Comparison of ENCODE assay signal across 14 cellular contexts in genomic region chr20:44470327-44470726, GRCh38. TPM values are rescaled to one million over a fixed set of nuclear protein-coding genes. Genes with fewer than 3 reads are reported as not detected.
DNase-seq lines count a peak whose midpoint lies in the region; ATAC-seq, FAIRE-seq and TF ChIP-seq lines count a peak whose summit lies in the region.
"Had no signal": no experiment of that assay in that cellular context is flagged by ENCODE, and none has a peak within 500 bp of the region (broad histone marks: within the 10 kb centered on the region; RNA-seq: fewer than 3 reads in every experiment).

No MANE protein-coding gene starts in this region.

- H3K4me1 ChIP-seq in body of pancreas (peaks cover 25% of the 10 kb centered on the region), pancreas (peaks cover 0 to 8% (median 8%) of the 10 kb centered on the region in 3 donors), mucosa of descending colon (ENCODE audit: low read depth) (peaks cover 3% of the 10 kb centered on the region)

- H3K36me3 ChIP-seq in body of pancreas (replicated peaks in 1 of 2; ENCODE audit: insufficient read depth in 1 of 2, low read depth in 2 of 2) (no peaks in the 10 kb centered on the region), pancreas (no peaks in the 10 kb centered on the region), mucosa of descending colon (ENCODE audit: low read depth) (no peaks in the 10 kb centered on the region)
- H3K36me3 ChIP-seq: BLaER1 treated with 17β-estradiol and CSF1 and Interleukin-3, amounts not matched to agents 10 nM and 100 nM had no signal

- ATAC-seq in body of pancreas (peak; percentile 64), left lobe of liver (peak; percentile 17), pancreas (peak; percentile 73 to 81 (median 77)), mucosa of descending colon (no peak)
- ATAC-seq: CD8-positive, alpha-beta T cell; GM12878 had no signal

- FAIRE-seq in HTR-8/SVneo (lab: Jason Lieb, UNC) (peak; percentile 79), pancreas (lab: Jason Lieb, UNC) (no peak)
- FAIRE-seq: GM12878, H1 had no signal

- DNase-seq in HTR-8/SVneo (ENCODE audit: insufficient read length, low spot score): no peak
- DNase-seq in body of pancreas: peak; percentile 62 to 81 (median 78)
- peak; percentile 83 for DNase-seq in left lobe of liver (ENCODE audit: low spot score)
- peak in 4 of 6 donors; percentile 29 to 74 (median 64) for DNase-seq in pancreas
- DNase-seq in lower leg skin (ENCODE audit: low spot score in 2 of 2): no peak
- no peak for DNase-seq in mucosa of descending colon
- DNase-seq in iPS-NIHi7 (ENCODE audit: extremely low spot score): no peak
- DNase-seq: Calu3; CD8-positive, alpha-beta T cell; DMS79 treated with DMSO at 0.1 percent for 48 hours; H9 had no signal

- TF ChIP-seq CTCF in body of pancreas (IDR thresholded peaks at IDR 0.05) (peak in 1 of 7 experiments; percentile 9), pancreas (IDR thresholded peaks at IDR 0.05) (no peak), lower leg skin (IDR thresholded peaks at IDR 0.05) (no peak), mucosa of descending colon (IDR thresholded peaks at IDR 0.05) (no peak)

- TF ChIP-seq POLR2A in body of pancreas (IDR thresholded peaks at IDR 0.05) (no peak), lower leg skin (IDR thresholded peaks at IDR 0.05) (no peak)

- intact Hi-C loops in body of pancreas (cut with DNase I): no loop called here
- intact Hi-C loops in pancreas (cut with DNase I): no loop called here
- intact Hi-C loops in lower leg skin (cut with DNase I; ENCODE audit: low total_unique reads): loop anchor here (10.0 kb wide), 2 partner anchors 144 to 256 kb away; partner anchors contain the start of gene OSER1
- intact Hi-C loops in mucosa of descending colon (cut with DNase I, micrococcal nuclease): loop anchor here in 1 of 2 donors (10.0 kb wide), 1 partner anchor 256 kb away; the partner anchor contains the start of gene OSER1

- H3K27ac ChIP-seq in body of pancreas (peak overlapping the region in 2 of 4 donors; percentile 10 to 33), pancreas (no peak overlapping the region)
- H3K27ac ChIP-seq: BLaER1 treated with 17β-estradiol and CSF1 and Interleukin-3, amounts not matched to agents 10 nM and 100 nM had no signal

- 32 to 40% methylated on average over 5 of the region's 5 CpGs for WGBS in body of pancreas, 2 donors
- 30 to 40% methylated on average over 5 of the region's 5 CpGs for WGBS in pancreas, 2 donors
- 41 to 44% methylated on average over 5 of the region's 5 CpGs for WGBS in lower leg skin, 2 donors

- H3K4me3 ChIP-seq in body of pancreas: no peak overlapping the region
- H3K4me3 ChIP-seq in pancreas: no peak overlapping the region
- no peak overlapping the region for H3K4me3 ChIP-seq in lower leg skin (ENCODE audit: low read depth, poor library complexity, severe bottlenecking)
- H3K4me3 ChIP-seq in mucosa of descending colon: no peak overlapping the region
- H3K4me3 ChIP-seq: BLaER1 treated with 17β-estradiol and CSF1 and Interleukin-3, amounts not matched to agents 10 nM and 100 nM; GM12878 had no signal

- H3K9me3 ChIP-seq in body of pancreas: no peaks in the 10 kb centered on the region
- H3K9me3 ChIP-seq in pancreas: no peaks in the 10 kb centered on the region
- no peaks in the 10 kb centered on the region for H3K9me3 ChIP-seq in mucosa of descending colon
- H3K9me3 ChIP-seq: BLaER1 treated with 17β-estradiol and CSF1 and Interleukin-3, amounts not matched to agents 10 nM and 100 nM had no signal

- H3K27me3 ChIP-seq in body of pancreas (no peaks in the 10 kb centered on the region), pancreas (no peaks in the 10 kb centered on the region)
- H3K27me3 ChIP-seq: BLaER1 treated with 17β-estradiol and CSF1 and Interleukin-3, amounts not matched to agents 10 nM and 100 nM had no signal

RNA-seq across cellular contexts. Expression of gene TTPAL, which starts 5.3 kb away (rescaled TPM):
- 1 to 10 TPM; 8.3 to 9.9 TPM for total RNA-seq in body of pancreas
- total RNA-seq in left lobe of liver: 95.0 TPM
- 1 to 10 TPM; 5.0 to 8.2 (median 6.9) TPM for total RNA-seq in pancreas
- polyA plus RNA-seq in pancreas: 1 to 10 TPM; 3.1 to 4.6 TPM
- 10 to 100 TPM; 27.1 to 36.8 (median 31.7) TPM for total RNA-seq in lower leg skin
- total RNA-seq in mucosa of descending colon: 10 to 100 TPM in 1 of 3 donors, 1 to 10 TPM in 2; 7.2 to 10.2 (median 9.9) TPM

RNA-seq across cellular contexts. Expression of gene SERINC3, which starts 51.5 kb away (rescaled TPM):
- total RNA-seq in body of pancreas (10 to 100 TPM; 28.3 to 36.3 TPM), left lobe of liver (50.4 TPM), pancreas (10 to 100 TPM; 29.4 to 52.1 (median 39.1) TPM), lower leg skin (100 to 1,000 TPM; 102 to 142 (median 124) TPM), mucosa of descending colon (100 to 1,000 TPM; 103 to 128 (median 110) TPM)
- polyA plus RNA-seq in pancreas: 10 to 100 TPM; 14.5 to 26.5 TPM

Comparison
In these comparisons a context has a peak if more than half of its experiments do, and no peak if none do; other contexts are left out.
1. DNase-seq: peak in body of pancreas (4 of 4), left lobe of liver (single experiment) and pancreas (4 of 6); none in HTR-8/SVneo (single experiment), lower leg skin (0 of 2), mucosa of descending colon (0 of 3) and iPS-NIHi7 (single experiment).